8 cellular contexts compared by ENCODE assay signal in the genomic region with DNA sequence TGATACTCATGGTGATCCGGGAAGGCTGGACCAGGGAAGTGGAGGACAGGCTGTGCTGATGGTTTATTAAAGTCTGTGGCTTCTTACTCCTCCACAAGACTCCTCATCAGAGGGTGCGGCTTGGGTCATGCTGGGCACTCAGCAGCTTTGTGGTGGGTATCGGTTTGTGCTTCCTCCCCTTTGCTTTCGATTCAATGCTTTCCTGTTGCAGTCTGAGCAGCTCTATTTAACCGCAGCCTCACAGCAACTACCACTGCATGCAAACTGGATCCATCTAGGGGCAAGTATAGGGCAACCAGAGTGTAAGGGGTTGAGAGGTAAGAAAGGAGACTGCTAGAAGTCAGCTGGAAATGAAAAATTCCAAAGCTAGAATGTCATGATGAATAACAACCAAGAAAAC. TPM values are rescaled to one million over a fixed set of nuclear protein-coding genes. Genes with fewer than 3 reads are reported as not detected.
DNase-seq lines count a peak whose midpoint lies in the region; ATAC-seq, FAIRE-seq and TF ChIP-seq lines count a peak whose summit lies in the region.
"Not testable (repeated sequence)": the region's sequence is repeated elsewhere in the genome, so short reads cannot be mapped to it uniquely, and the experiment has no call there.

No MANE protein-coding gene starts in this region.

- POLR2A ChIA-PET in CD4-positive, alpha-beta T cell (lab: Charles Lee); Panc1 (lab: Charles Lee); endothelial cell of umbilical vein (lab: Charles Lee): not testable (repeated sequence)

- H3K27me3 ChIP-seq in CD4-positive, alpha-beta T cell (ENCODE audit: control insufficient read depth, insufficient read depth, low read length); Panc1 (ENCODE audit: control insufficient read depth, insufficient read depth, low read length); endothelial cell of umbilical vein (ENCODE audit: control insufficient read depth in 2 of 2, insufficient read depth in 2 of 2, low read length in 2 of 2): not testable (repeated sequence)

- H3K79me2 ChIP-seq in endothelial cell of umbilical vein (ENCODE audit: control insufficient read depth, insufficient read depth, low read length), result not testable (repeated sequence)

- CTCF ChIA-PET in CD4-positive, alpha-beta T cell (lab: Charles Lee); Panc1 (lab: Charles Lee); endothelial cell of umbilical vein (lab: Charles Lee): not testable (repeated sequence)

- H3K36me3 ChIP-seq in Panc1 (ENCODE audit: control insufficient read depth, insufficient read depth, low read length); endothelial cell of umbilical vein (ENCODE audit: control insufficient read depth in 2 of 2, extremely low read depth in 1 of 2, insufficient read depth in 2 of 2, low read length in 2 of 2): not testable (repeated sequence)

- not testable (repeated sequence) for H3K9ac ChIP-seq in endothelial cell of umbilical vein (replicated peaks; ENCODE audit: extremely low read depth, insufficient read depth, low read length)

- TF ChIP-seq CTCF in CD4-positive, alpha-beta T cell (IDR thresholded peaks at IDR 0.05); Panc1 (IDR thresholded peaks at IDR 0.05); endothelial cell of umbilical vein (IDR thresholded peaks at IDR 0.05; ENCODE audit: extremely low read depth in 1 of 2, insufficient read depth in 1 of 2, low read depth in 1 of 2, low read length in 2 of 2): not testable (repeated sequence)

- not testable (repeated sequence) for H3K4me1 Mint-ChIP-seq in CD4-positive, alpha-beta T cell (ENCODE audit: low read depth); natural killer cell treated with Interleukin-12 subunit alpha and Interleukin-12 subunit beta and Interleukin-15 and Interleukin-18, amount 100 ng/mL, for 72 hours (ENCODE audit: low read depth in 2 of 2)

- not testable (repeated sequence) for H3K36me3 Mint-ChIP-seq in CD4-positive, alpha-beta T cell (ENCODE audit: low read depth); natural killer cell treated with Interleukin-12 subunit alpha and Interleukin-12 subunit beta and Interleukin-15 and Interleukin-18, amount 100 ng/mL, for 72 hours

- dilution Hi-C loops in endothelial cell of umbilical vein (cut with MboI; ENCODE audit: extremely low pct_ligation_motif_present, low sequenced_read_pairs), result not testable (repeated sequence)

- not testable (repeated sequence) for H3K27me3 Mint-ChIP-seq in CD4-positive, alpha-beta T cell; natural killer cell treated with Interleukin-12 subunit alpha and Interleukin-12 subunit beta and Interleukin-15 and Interleukin-18, amount 100 ng/mL, for 72 hours

- H3K27ac ChIP-seq in CD4-positive, alpha-beta T cell (ENCODE audit: low read depth, low read length); Panc1 (ENCODE audit: low read length); endothelial cell of umbilical vein (ENCODE audit: insufficient read depth, low read depth, low read length): not testable (repeated sequence)

- not testable (repeated sequence) for H3K4me1 ChIP-seq in Panc1 (ENCODE audit: control insufficient read depth, insufficient read depth, low read length); endothelial cell of umbilical vein (ENCODE audit: control insufficient read depth, extremely low read depth, insufficient read depth, low read length)

- not testable (repeated sequence) for H3K9me1 ChIP-seq in endothelial cell of umbilical vein (replicated peaks; ENCODE audit: control insufficient read depth, extremely low read depth, insufficient read depth, low read length)

- in situ Hi-C loops in Panc1 (cut with HindIII; ENCODE audit: low pct_unique_long_range_greater_than_20kb, low sequenced_read_pairs), result not testable (repeated sequence)

- not testable (repeated sequence) for H4K20me1 ChIP-seq in endothelial cell of umbilical vein (replicated peaks; ENCODE audit: control insufficient read depth, extremely low read depth, insufficient read depth, low read length)

- BruUV-seq in Panc1 (replicated peaks; lab: Mats Ljungman, UMichigan); endothelial cell of umbilical vein (replicated peaks; lab: Mats Ljungman, UMichigan): not testable (repeated sequence)

- not testable (repeated sequence) for H3K9me3 ChIP-seq in CD4-positive, alpha-beta T cell (ENCODE audit: control insufficient read depth, low read length); Panc1 (ENCODE audit: control insufficient read depth, insufficient read depth, low read depth, low read length); endothelial cell of umbilical vein (replicated peaks; ENCODE audit: control insufficient read depth, insufficient read depth, low read length)

- FAIRE-seq in endothelial cell of umbilical vein (lab: Jason Lieb, UNC), result peak; percentile 67

- not testable (repeated sequence) for TF ChIP-seq POLR2A in endothelial cell of umbilical vein (IDR thresholded peaks at IDR 0.05; ENCODE audit: low read depth, low read length)

- H3K27ac Mint-ChIP-seq in CD4-positive, alpha-beta T cell; natural killer cell treated with Interleukin-12 subunit alpha and Interleukin-12 subunit beta and Interleukin-15 and Interleukin-18, amount 100 ng/mL, for 72 hours: not testable (repeated sequence)

- H2AFZ ChIP-seq in endothelial cell of umbilical vein (ENCODE audit: low read depth, low read length), result not testable (repeated sequence)

- not testable (repeated sequence) for DNase-seq in CD4-positive, alpha-beta T cell; Panc1 (ENCODE audit: low read depth, low spot score); endothelial cell of umbilical vein (ENCODE audit: low read depth, low spot score); natural killer cell treated with Interleukin-12 subunit alpha and Interleukin-12 subunit beta and Interleukin-15 and Interleukin-18, amount 100 ng/mL, for 72 hours (ENCODE audit: low spot score)

- not testable (repeated sequence) for H3K9me3 Mint-ChIP-seq in CD4-positive, alpha-beta T cell; natural killer cell treated with Interleukin-12 subunit alpha and Interleukin-12 subunit beta and Interleukin-15 and Interleukin-18, amount 100 ng/mL, for 72 hours

- H3K4me3 Mint-ChIP-seq in CD4-positive, alpha-beta T cell; natural killer cell treated with Interleukin-12 subunit alpha and Interleukin-12 subunit beta and Interleukin-15 and Interleukin-18, amount 100 ng/mL, for 72 hours: not testable (repeated sequence)

- not testable (repeated sequence) for H3K4me3 ChIP-seq in Panc1 (ENCODE audit: low read depth in 2 of 2, low read length in 2 of 2); endothelial cell of umbilical vein (replicated peaks in 1 of 3; ENCODE audit: insufficient read depth in 1 of 3, low read depth in 1 of 3, low read length in 3 of 3)

- H3K4me2 ChIP-seq in endothelial cell of umbilical vein (ENCODE audit: insufficient read depth, low read length), result not testable (repeated sequence)

- intact Hi-C loops in CD4-positive, alpha-beta T cell (cut with DNase I, micrococcal nuclease); Panc1 (cut with micrococcal nuclease; ENCODE audit: unreplicated experiment); endothelial cell of umbilical vein (cut with micrococcal nuclease): not testable (repeated sequence)

- peak; percentile 93 for ATAC-seq in CD4-positive, alpha-beta T cell (ENCODE audit: poor library complexity)
- ATAC-seq in GM18909 (IDR thresholded peaks at IDR 0.05; ENCODE audit: poor library complexity, unreplicated experiment), result peak; percentile 98
- peak; percentile 93 for ATAC-seq in GM21423 (IDR thresholded peaks at IDR 0.05; ENCODE audit: unreplicated experiment)
- ATAC-seq in HG02798 (IDR thresholded peaks at IDR 0.05; ENCODE audit: poor library complexity, unreplicated experiment), result peak; percentile 95
- peak; percentile 91 for ATAC-seq in HG03139 (IDR thresholded peaks at IDR 0.05; ENCODE audit: unreplicated experiment)
- 0 out of 2 replicates have a peak, but pooled peaks have one; percentile 29 for ATAC-seq in Panc1
- peak; percentile 96 for ATAC-seq in natural killer cell treated with Interleukin-12 subunit alpha and Interleukin-12 subunit beta and Interleukin-15 and Interleukin-18, amount 100 ng/mL, for 72 hours

RNA-seq across cellular contexts. Expression of a gene that starts 9.8 kb away (rescaled TPM):
- under 1 TPM in 1 of 2 experiments, not detected in 1; 0.42 TPM for total RNA-seq in CD4-positive, alpha-beta T cell
- total RNA-seq in Panc1 (2021; ENCODE audit: unreplicated experiment) (0.59 TPM), endothelial cell of umbilical vein (1.7 TPM in 1 of 2 replicates, not detected in the other)
- not detected for polyA plus RNA-seq in Panc1 (2012; ENCODE audit: insufficient read length)
- 34.5 and 39.0 TPM in 2 replicates for polyA plus RNA-seq in endothelial cell of umbilical vein
- 51.6 and 67.5 TPM in 2 replicates for polyA plus RNA-seq in endothelial cell of umbilical vein (2011; cell fraction: cytosol; rRNA removed)
- polyA plus RNA-seq in endothelial cell of umbilical vein (2011; cell fraction: nucleus; rRNA removed), result 19.9 and 28.0 TPM in 2 replicates
- polyA plus RNA-seq in endothelial cell of umbilical vein (2012), result 6.2 and 6.7 TPM in 2 replicates
- polyA minus RNA-seq in endothelial cell of umbilical vein, result 52.2 and 69.2 TPM in 2 replicates
- 4.8 TPM for polyA minus RNA-seq in endothelial cell of umbilical vein (2011; cell fraction: cytosol; rRNA and poly(A)+ RNA removed)
- polyA minus RNA-seq in endothelial cell of umbilical vein (2011; cell fraction: nucleus; rRNA and poly(A)+ RNA removed), result 6.0 and 9.3 TPM in 2 replicates
- total RNA-seq in natural killer cell treated with Interleukin-12 subunit alpha and Interleukin-12 subunit beta and Interleukin-15 and Interleukin-18, amount 100 ng/mL, for 72 hours, result 1 to 10 TPM; 2.4 to 3.1 TPM

Comparison
In these comparisons a context has a peak if more than half of its experiments do, and no peak if none do; other contexts are left out.
1. ATAC-seq: peak in every context shown above with its lines; median percentile 98 in GM18909; 96 in natural killer cell treated with Interleukin-12 subunit alpha and Interleukin-12 subunit beta and Interleukin-15 and Interleukin-18, amount 100 ng/mL, for 72 hours; 95 in HG02798; 93 in CD4-positive, alpha-beta T cell; 93 in GM21423; 91 in HG03139; 29 in Panc1.